14 cellular contexts compared by ENCODE assay signal in genomic region chr2:239824866-239825704, GRCh38.
DNase-seq lines count a peak whose midpoint lies in the region; ATAC-seq, FAIRE-seq and TF ChIP-seq lines count a peak whose summit lies in the region.
"Had no signal": no experiment of that assay in that cellular context is flagged by ENCODE, and none has a peak within 500 bp of the region (broad histone marks: within the 10 kb centered on the region; RNA-seq: fewer than 3 reads in every experiment).

No MANE protein-coding gene starts in this region.

- no peak overlapping the region for H3K27ac ChIP-seq in right lobe of liver
- no peak overlapping the region for H3K27ac ChIP-seq in HepG2 (ENCODE audit: extremely low read length, insufficient read depth, low read length)
- H3K27ac ChIP-seq in endodermal cell (ENCODE audit: low read depth, low read length) = no peak overlapping the region
- H3K27ac ChIP-seq in neural progenitor cell = no peak overlapping the region
- no peak overlapping the region for H3K27ac ChIP-seq in GM23248
- H3K27ac ChIP-seq: skin epidermis had no signal

- peaks cover 12% of the 10 kb centered on the region for H3K27me3 Mint-ChIP-seq in endodermal cell (ENCODE audit: insufficient read depth)
- peaks cover 16% of the 10 kb centered on the region for H3K27me3 Mint-ChIP-seq in neural progenitor cell (ENCODE audit: insufficient read depth, low read depth)

- TF ChIP-seq POLR2A in right lobe of liver (IDR thresholded peaks at IDR 0.05) (no peak), HepG2 (IDR thresholded peaks at IDR 0.05; ENCODE audit: insufficient read depth in 1 of 2, low read depth in 2 of 2, low read length in 2 of 2) (no peak)

- H3K9me3 ChIP-seq in right lobe of liver (no peaks in the 10 kb centered on the region), HepG2 (ENCODE audit: low read length) (no peaks in the 10 kb centered on the region), endodermal cell (ENCODE audit: control insufficient read depth, low read length) (no peaks in the 10 kb centered on the region), neural progenitor cell (ENCODE audit: low read depth) (no peaks in the 10 kb centered on the region), GM23248 (ENCODE audit: low read depth) (no peaks in the 10 kb centered on the region)

- H3K4me3 ChIP-seq in right lobe of liver (no peak overlapping the region), HepG2 (replicated peaks in 1 of 3; ENCODE audit: insufficient read depth in 1 of 3, low read depth in 2 of 3, low read length in 3 of 3) (no peak overlapping the region), endodermal cell (ENCODE audit: low read length) (no peak overlapping the region), neural progenitor cell (no peak overlapping the region), GM23248 (no peak overlapping the region)
- H3K4me3 ChIP-seq: skin epidermis had no signal

- H3K4me1 Mint-ChIP-seq in endodermal cell (peaks cover 7% of the 10 kb centered on the region), neural progenitor cell (peaks cover 23% of the 10 kb centered on the region)
- H3K4me1 Mint-ChIP-seq: activated B cell treated with CpG ODN at 0.5 μM for 24 hours had no signal

- no TSS peak for BruUV-seq in HepG2 (replicated peaks; lab: Mats Ljungman, UMichigan)

- DNase-seq in right lobe of liver (peak in 2 of 3 donors; percentile 30 to 35), HepG2 (ENCODE audit: low spot score) (no peak), endodermal cell (peak; percentile 83), neural progenitor cell (ENCODE audit: low spot score) (no peak), SKM-1 (lab: John Stamatoyannopoulos, UW; ENCODE audit: unreplicated experiment) (no peak), hypothalamus (lab: John Stamatoyannopoulos, UW) (no peak), GM23248 (no peak)
- DNase-seq: activated T-cell treated with anti-CD3 and anti-CD28 coated beads, Interleukin-2, amount 50 U/mL, for 72 hours; NCI-H510A treated with DMSO at 0.1 percent for 48 hours; stimulated activated naive CD8-positive, alpha-beta T cell treated with anti-CD3 and anti-CD28 coated beads, Interleukin-15, Interleukin-2, amounts not matched to agents 100 U/mL and 50 U/mL, for 24 hours had no signal

- ATAC-seq in right lobe of liver (no peak), HepG2 (no peak), GM19035 (IDR thresholded peaks at IDR 0.05; ENCODE audit: unreplicated experiment) (no peak)
- ATAC-seq: activated T-cell treated with anti-CD3 and anti-CD28 coated beads, Interleukin-2, amount 50 U/mL, for 72 hours; stimulated activated naive CD8-positive, alpha-beta T cell treated with anti-CD3 and anti-CD28 coated beads, Interleukin-15, Interleukin-2, amounts not matched to agents 100 U/mL and 50 U/mL, for 24 hours had no signal

- H4K20me1 ChIP-seq in HepG2 (ENCODE audit: insufficient read depth, low read length) = no peaks in the 10 kb centered on the region; the same call in 1 of the 2 replicates
- H4K20me1 ChIP-seq in neural progenitor cell (ENCODE audit: low read depth) = no peaks in the 10 kb centered on the region
- H4K20me1 ChIP-seq in GM23248 (ENCODE audit: insufficient read depth) = no peaks in the 10 kb centered on the region

- CTCF ChIA-PET in HepG2 (lab: Yijun Ruan, JAX; ENCODE audit: low intra/inter-chr PET ratio, low total read pairs) = no interaction called here

- intact Hi-C loops in right lobe of liver (cut with DNase I) = no loop called here
- intact Hi-C loops in HepG2 (cut with micrococcal nuclease; ENCODE audit: unreplicated experiment) = no loop called here

- H3K36me3 Mint-ChIP-seq in endodermal cell (ENCODE audit: low read depth) (no peaks in the 10 kb centered on the region), neural progenitor cell (no peaks in the 10 kb centered on the region)

- TF ChIP-seq EP300 in HepG2 (IDR thresholded peaks at IDR 0.05; ENCODE audit: low read depth in 2 of 2, low read length in 2 of 2) (no peak), HepG2 (CRISPR knock-in tag; IDR thresholded peaks at IDR 0.05; ENCODE audit: borderline replicate concordance) (no peak)

- no peaks in the 10 kb centered on the region for H3F3A ChIP-seq in neural progenitor cell (ENCODE audit: low read depth)
- H3F3A ChIP-seq in GM23248 (ENCODE audit: insufficient read depth) = no peaks in the 10 kb centered on the region

- FAIRE-seq in HepG2 (lab: Jason Lieb, UNC) = no peak
- FAIRE-seq: colon had no signal

- H3K4me1 ChIP-seq in right lobe of liver (no peaks in the 10 kb centered on the region), HepG2 (ENCODE audit: insufficient read depth, low read length) (no peaks in the 10 kb centered on the region), endodermal cell (ENCODE audit: control insufficient read depth, insufficient read depth, low read length) (no peaks in the 10 kb centered on the region), neural progenitor cell (peaks cover 7% of the 10 kb centered on the region), GM23248 (ENCODE audit: insufficient read depth) (no peaks in the 10 kb centered on the region)

- no peak overlapping the region for H3K9ac ChIP-seq in HepG2 (ENCODE audit: insufficient read depth, low read depth, low read length)
- no peak overlapping the region for H3K9ac ChIP-seq in endodermal cell (ENCODE audit: extremely low read depth, low read length, poor library complexity, severe bottlenecking)
- H3K9ac ChIP-seq in neural progenitor cell = no peak overlapping the region
- no peak overlapping the region for H3K9ac ChIP-seq in GM23248

- H3K9me2 ChIP-seq in GM23248 (ENCODE audit: insufficient read depth) = no peaks in the 10 kb centered on the region

- H3K79me2 ChIP-seq in HepG2 (ENCODE audit: insufficient read depth, low read length) (no peaks in the 10 kb centered on the region), neural progenitor cell (ENCODE audit: low read depth) (no peaks in the 10 kb centered on the region), GM23248 (ENCODE audit: insufficient read depth) (no peaks in the 10 kb centered on the region)

- H2AFZ ChIP-seq in HepG2 (ENCODE audit: low read length) (no peak overlapping the region), neural progenitor cell (replicated peaks) (peak overlapping the region; percentile 90), GM23248 (no peak overlapping the region)

- TF ChIP-seq RAD21 in HepG2 (CRISPR knock-in tag; IDR thresholded peaks at IDR 0.05) = no peak

- POLR2A ChIA-PET in HepG2 (lab: Yijun Ruan, JAX) = no interaction called here

- H3K9me3 Mint-ChIP-seq in endodermal cell (no peaks in the 10 kb centered on the region), neural progenitor cell (no peaks in the 10 kb centered on the region)
- H3K9me3 Mint-ChIP-seq: activated B cell treated with CpG ODN at 0.5 μM for 24 hours; activated T-cell treated with anti-CD3 and anti-CD28 coated beads, Interleukin-2, amount 50 U/mL, for 72 hours had no signal

- H3K27me3 ChIP-seq in right lobe of liver (no peaks in the 10 kb centered on the region), HepG2 (ENCODE audit: control insufficient read depth in 1 of 2, insufficient read depth in 2 of 2, low read length in 2 of 2) (peaks cover 13 to 67% of the 10 kb centered on the region in 2 experiments; a peak in 4 of 5 replicates), endodermal cell (ENCODE audit: control insufficient read depth, insufficient read depth, low read length, poor library complexity, severe bottlenecking) (peaks cover 6% of the 10 kb centered on the region), neural progenitor cell (no peaks in the 10 kb centered on the region), GM23248 (replicated peaks; ENCODE audit: insufficient read depth) (no peaks in the 10 kb centered on the region)

- no peak for TF ChIP-seq CTCF in right lobe of liver (IDR thresholded peaks at IDR 0.05)
- TF ChIP-seq CTCF in HepG2 (CRISPR knock-in tag; IDR thresholded peaks at IDR 0.05) = no peak
- TF ChIP-seq CTCF in endodermal cell (conservative IDR thresholded peaks at IDR 0.05) = no peak
- peak; percentile 46 for TF ChIP-seq CTCF in neural progenitor cell (IDR thresholded peaks at IDR 0.05)

- H3K27ac Mint-ChIP-seq in endodermal cell = no peak overlapping the region
- H3K27ac Mint-ChIP-seq in neural progenitor cell = no peak overlapping the region
- H3K27ac Mint-ChIP-seq: activated B cell treated with CpG ODN at 0.5 μM for 24 hours; activated T-cell treated with anti-CD3 and anti-CD28 coated beads, Interleukin-2, amount 50 U/mL, for 72 hours had no signal

- H3K4me3 Mint-ChIP-seq in endodermal cell (no peak overlapping the region), neural progenitor cell (no peak overlapping the region)
- H3K4me3 Mint-ChIP-seq: activated B cell treated with CpG ODN at 0.5 μM for 24 hours; activated T-cell treated with anti-CD3 and anti-CD28 coated beads, Interleukin-2, amount 50 U/mL, for 72 hours had no signal

- in situ Hi-C loops in HepG2 (cut with HindIII; ENCODE audit: extremely low pct_ligation_motif_present, low pct_unique_long_range_greater_than_20kb) = loop anchor here (5.0 kb wide), 1 partner anchor 317 kb away; the partner anchor contains the start of gene OTOS
- in situ Hi-C loops in GM23248 (cut with MboI) = no loop called here

- WGBS in right lobe of liver (ENCODE audit: insufficient coverage, low coverage, low lambda C conversion rate, missing lambda C conversion rate) = 61% methylated on average over 12 of the region's 17 CpGs
- 54% methylated on average over 17 of the region's 17 CpGs for WGBS in HepG2 (ENCODE audit: low lambda C conversion rate)
- 91 to 94% methylated on average over 15 to 17 of the region's 17 CpGs for WGBS in endodermal cell (ENCODE audit: insufficient coverage in 1 of 2, insufficient read length in 1 of 2), 2 experiments
- 41 to 53% methylated on average over 17 of the region's 17 CpGs for WGBS in GM23248 (ENCODE audit: low coverage in 1 of 2, low lambda C conversion rate in 2 of 2, missing lambda C conversion rate in 2 of 2), 2 experiments

- H3K36me3 ChIP-seq in right lobe of liver (no peaks in the 10 kb centered on the region), HepG2 (replicated peaks in 1 of 2; ENCODE audit: control insufficient read depth in 1 of 2, insufficient read depth in 2 of 2, low read length in 2 of 2) (no peaks in the 10 kb centered on the region), endodermal cell (ENCODE audit: control insufficient read depth, insufficient read depth, low read length) (no peaks in the 10 kb centered on the region), neural progenitor cell (no peaks in the 10 kb centered on the region), GM23248 (ENCODE audit: low read depth) (no peaks in the 10 kb centered on the region)

- no peak overlapping the region for H3K4me2 ChIP-seq in HepG2 (ENCODE audit: low read depth, low read length)
- H3K4me2 ChIP-seq in neural progenitor cell = peak overlapping the region; percentile 46
- H3K4me2 ChIP-seq in GM23248 (ENCODE audit: unreplicated experiment) = no peak overlapping the region

TF ChIP-seq in HepG2, 621 proteins besides CTCF, POLR2A, EP300 and RAD21 (continues in another document):
- TF ChIP-seq ZMAT5 (CRISPR knock-in tag; IDR thresholded peaks at IDR 0.05; ENCODE audit: borderline replicate concordance, low read depth) = no peak

Comparison
In these comparisons a context has a peak if more than half of its experiments do, and no peak if none do; other contexts are left out.
1. DNase-seq: peak in right lobe of liver (2 of 3) and endodermal cell (single experiment); none in HepG2 (single experiment), neural progenitor cell (single experiment), SKM-1 (single experiment), hypothalamus (0 of 51) and GM23248 (single experiment).